Comparison of ENCODE assay signal across 11 cellular contexts in the genomic region with DNA sequence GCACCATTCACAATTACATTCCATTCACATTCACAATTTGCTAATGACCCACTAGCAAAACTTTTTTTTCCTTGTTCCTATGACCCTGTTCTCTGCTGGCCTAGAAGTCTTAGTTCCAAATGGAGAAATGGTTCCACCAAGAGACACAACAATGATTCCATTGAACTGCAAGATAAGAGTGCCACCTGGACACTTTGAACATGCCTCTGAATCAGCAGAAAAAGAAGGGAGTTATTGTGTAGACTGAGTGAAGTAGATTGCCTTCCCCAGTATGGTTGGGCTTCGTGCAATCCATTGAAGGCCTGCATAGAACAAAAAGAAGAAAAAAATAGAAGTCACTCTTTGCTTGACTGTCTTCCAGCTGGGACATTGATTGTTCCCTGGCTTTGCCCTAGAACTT.
"Had no signal": no experiment of that assay in that cellular context is flagged by ENCODE, and none has a peak within 500 bp of the region (broad histone marks: within the 10 kb centered on the region; RNA-seq: fewer than 3 reads in every experiment).

No MANE protein-coding gene starts in this region.

- FAIRE-seq: H1, H54 had no signal

- H3K4me2 ChIP-seq: GM23338 had no signal

- H3K27ac ChIP-seq: GM23248 had no signal

- H3K4me3 ChIP-seq: GM23248, GM23338, HAP-1 had no signal

- H3K9ac ChIP-seq: GM23248 had no signal

- H2AFZ ChIP-seq: GM23248, GM23338 had no signal

- ATAC-seq: GM23338, HCT116 had no signal

- H3K36me3 ChIP-seq: HAP-1 had no signal

- H3K9me3 ChIP-seq: HAP-1 had no signal

- DNase-seq: GM23248, GOT3, H7, H9, HCEC 1CT, HFFc6 had no signal

- H3K4me1 ChIP-seq: HAP-1 had no signal
